In the genomic region with DNA sequence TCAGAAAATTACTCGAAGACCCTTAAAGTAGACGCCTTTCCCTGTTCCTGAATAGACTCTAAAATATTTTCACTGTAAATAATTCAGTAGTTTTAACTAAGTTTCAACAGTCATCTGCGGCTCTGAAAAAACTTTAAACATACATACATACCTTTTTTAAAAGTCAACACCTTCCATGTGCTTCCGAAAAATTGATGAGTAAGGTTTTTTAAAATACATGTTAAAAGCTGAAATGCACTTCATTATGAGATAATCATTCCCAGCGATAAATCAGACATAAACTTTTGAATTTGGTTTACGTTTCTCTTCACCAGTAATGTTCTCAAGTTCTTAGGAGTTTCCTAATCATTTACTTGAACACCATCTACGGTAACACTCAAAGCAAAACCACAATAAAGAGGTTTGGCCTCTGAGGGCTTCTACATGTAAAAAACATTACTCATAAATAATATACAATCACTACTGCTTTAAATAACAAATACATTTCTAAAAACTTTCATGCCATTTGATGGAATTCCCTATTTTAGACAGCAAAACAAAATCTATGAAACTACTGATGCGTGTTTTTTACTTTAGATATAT, we compare ENCODE assay signal across 10 cellular contexts. TPM values are rescaled to one million over a fixed set of nuclear protein-coding genes. Genes with fewer than 3 reads are reported as not detected.
DNase-seq lines count a peak whose midpoint lies in the region; ATAC-seq and TF ChIP-seq lines count a peak whose summit lies in the region.
"Had no signal": no experiment of that assay in that cellular context is flagged by ENCODE, and none has a peak within 500 bp of the region (broad histone marks: within the 10 kb centered on the region; RNA-seq: fewer than 3 reads in every experiment).

No MANE protein-coding gene starts in this region.

- POLR2A ChIA-PET in activated naive CD8-positive, alpha-beta T cell treated with anti-CD3 and anti-CD28 coated beads, Interleukin-2, amount 10 ng/mL, durations not matched to agents 7 days and 5 days (lab: Charles Lee) = no interaction called here

- no peak overlapping the region for H4K8ac ChIP-seq in mesenchymal stem cell (ENCODE audit: low read length)

- peaks cover 11% of the 10 kb centered on the region for H3K4me1 ChIP-seq in mesenchymal stem cell (ENCODE audit: control insufficient read depth, insufficient read depth, low read depth, low read length)

- H2AFZ ChIP-seq in mesenchymal stem cell (ENCODE audit: low read depth, low read length) = no peak overlapping the region

- peak; percentile 25 for ATAC-seq in HG03354 (IDR thresholded peaks at IDR 0.05; ENCODE audit: poor library complexity, severe bottlenecking, unreplicated experiment)
- ATAC-seq in activated naive CD8-positive, alpha-beta T cell treated with anti-CD3 and anti-CD28 coated beads, Interleukin-2, amount 10 ng/mL, durations not matched to agents 7 days and 5 days (ENCODE audit: low read depth) = no peak
- no peak for ATAC-seq in HG03432 (IDR thresholded peaks at IDR 0.05; ENCODE audit: unreplicated experiment)
- no peak for ATAC-seq in GM18861 (IDR thresholded peaks at IDR 0.05; ENCODE audit: unreplicated experiment)
- ATAC-seq in HG02798 (IDR thresholded peaks at IDR 0.05; ENCODE audit: poor library complexity, unreplicated experiment) = no peak
- ATAC-seq: heart right ventricle had no signal

- no peak for TF ChIP-seq CTCF in CD14-positive monocyte (IDR thresholded peaks at IDR 0.05)

- no peak overlapping the region for H3K4me2 ChIP-seq in mesenchymal stem cell (ENCODE audit: low read length, poor library complexity, severe bottlenecking)

- peaks cover 63% of the 10 kb centered on the region for H3K4me1 Mint-ChIP-seq in CD14-positive monocyte
- H3K4me1 Mint-ChIP-seq in activated naive CD8-positive, alpha-beta T cell treated with anti-CD3 and anti-CD28 coated beads, Interleukin-2, amount 10 ng/mL, durations not matched to agents 7 days and 5 days = peaks cover 51% of the 10 kb centered on the region

- no peak overlapping the region for H4K91ac ChIP-seq in mesenchymal stem cell (ENCODE audit: low read length)

- H2AK5ac ChIP-seq in mesenchymal stem cell (ENCODE audit: low read length, severe bottlenecking) = no peak overlapping the region

- H3K9ac ChIP-seq in mesenchymal stem cell (ENCODE audit: low read length) = no peak overlapping the region

- H3K9me3 Mint-ChIP-seq in CD14-positive monocyte = peaks cover 0 to 6% (median 0%) of the 10 kb centered on the region in 7 donors
- peaks cover 1% of the 10 kb centered on the region for H3K9me3 Mint-ChIP-seq in activated naive CD8-positive, alpha-beta T cell treated with anti-CD3 and anti-CD28 coated beads, Interleukin-2, amount 10 ng/mL, durations not matched to agents 7 days and 5 days

- no peak overlapping the region for H3K27ac Mint-ChIP-seq in CD14-positive monocyte
- no peak overlapping the region for H3K27ac Mint-ChIP-seq in activated naive CD8-positive, alpha-beta T cell treated with anti-CD3 and anti-CD28 coated beads, Interleukin-2, amount 10 ng/mL, durations not matched to agents 7 days and 5 days

- DNase-seq in CD14-positive monocyte (ENCODE audit: low spot score) (no peak), mesenchymal stem cell (peak; percentile 36)
- DNase-seq in activated naive CD8-positive, alpha-beta T cell treated with anti-CD3 and anti-CD28 coated beads, Interleukin-2, amount 10 ng/mL, durations not matched to agents 7 days and 5 days = no peak
- DNase-seq in NK-92 treated with Interleukin-12 subunit alpha and Interleukin-12 subunit beta, amount 100 ng/mL, for 24 hours (lab: John Stamatoyannopoulos, UW) = no peak
- DNase-seq: activated CD8-positive, alpha-beta memory T cell treated with anti-CD3 and anti-CD28 coated beads, Interleukin-2, amount 50 U/mL, for 4 hours; heart right ventricle had no signal

- intact Hi-C loops in CD14-positive monocyte (cut with micrococcal nuclease) = loop anchor here (5.0 to 10.0 kb wide), 3 partner anchors 38 to 380 kb away; no protein-coding TSS in a partner anchor

- peaks cover 0 to 3% of the 10 kb centered on the region in 2 experiments for H3K36me3 ChIP-seq in mesenchymal stem cell (ENCODE audit: control insufficient read depth in 1 of 2, insufficient read depth in 2 of 2, low read depth in 1 of 2, low read length in 2 of 2)

- H3K27me3 ChIP-seq in mesenchymal stem cell (ENCODE audit: control insufficient read depth in 1 of 2, insufficient read depth in 1 of 2, low read length in 2 of 2) = no peaks in the 10 kb centered on the region
- H3K27me3 ChIP-seq: heart right ventricle had no signal

- peak overlapping the region in 1 of 2 experiments; percentile 93 for H3K4me3 ChIP-seq in mesenchymal stem cell (ENCODE audit: insufficient read depth in 1 of 2, low read depth in 1 of 2, low read length in 2 of 2)

- H3K36me3 Mint-ChIP-seq in CD14-positive monocyte = peaks cover 32 to 47% of the 10 kb centered on the region in 2 donors
- peaks cover 41% of the 10 kb centered on the region for H3K36me3 Mint-ChIP-seq in activated naive CD8-positive, alpha-beta T cell treated with anti-CD3 and anti-CD28 coated beads, Interleukin-2, amount 10 ng/mL, durations not matched to agents 7 days and 5 days

- no peak overlapping the region for H3K14ac ChIP-seq in mesenchymal stem cell (ENCODE audit: low read length in 2 of 2)

- no peak overlapping the region for H2BK15ac ChIP-seq in mesenchymal stem cell (ENCODE audit: low read depth, poor library complexity, severe bottlenecking)

- no peak overlapping the region for H2BK120ac ChIP-seq in mesenchymal stem cell (ENCODE audit: low read depth, low read length)

- peaks cover 3% of the 10 kb centered on the region for H3K79me1 ChIP-seq in mesenchymal stem cell (replicated peaks; ENCODE audit: low read length, poor library complexity, severe bottlenecking)

- no peak overlapping the region for H3K4ac ChIP-seq in mesenchymal stem cell (ENCODE audit: low read depth in 1 of 2, low read length in 2 of 2)

- peaks cover 0 to 5% (median 4%) of the 10 kb centered on the region in 3 donors for H3K27me3 Mint-ChIP-seq in CD14-positive monocyte (ENCODE audit: low read depth in 3 of 3)
- no peaks in the 10 kb centered on the region for H3K27me3 Mint-ChIP-seq in activated naive CD8-positive, alpha-beta T cell treated with anti-CD3 and anti-CD28 coated beads, Interleukin-2, amount 10 ng/mL, durations not matched to agents 7 days and 5 days

- no peak overlapping the region for H3K23ac ChIP-seq in mesenchymal stem cell (ENCODE audit: low read length in 2 of 2)

- H2BK5ac ChIP-seq in mesenchymal stem cell (ENCODE audit: low read depth, low read length, poor library complexity, severe bottlenecking) = no peak overlapping the region

- H2BK12ac ChIP-seq in mesenchymal stem cell (ENCODE audit: low read length in 2 of 2) = no peak overlapping the region

- peak overlapping the region; percentile 100 for H3K4me3 Mint-ChIP-seq in CD14-positive monocyte
- peak overlapping the region; percentile 93 for H3K4me3 Mint-ChIP-seq in activated naive CD8-positive, alpha-beta T cell treated with anti-CD3 and anti-CD28 coated beads, Interleukin-2, amount 10 ng/mL, durations not matched to agents 7 days and 5 days

- no peaks in the 10 kb centered on the region for H3K9me3 ChIP-seq in mesenchymal stem cell (ENCODE audit: control insufficient read depth, low read length)
- H3K9me3 ChIP-seq: heart right ventricle had no signal

- H3K18ac ChIP-seq in mesenchymal stem cell (ENCODE audit: low read depth in 1 of 2, low read length in 2 of 2) = no peak overlapping the region

- no peak overlapping the region for H3K27ac ChIP-seq in mesenchymal stem cell (ENCODE audit: low read length, poor library complexity, severe bottlenecking)

- WGBS in mesenchymal stem cell = 74% methylated on average over 7 of the region's 8 CpGs

RNA-seq across cellular contexts. Expression of gene RYBP, which starts 1.7 kb away (rescaled TPM):
- 1 to 10 TPM; 1.2 to 2.2 TPM for polyA plus RNA-seq in CD14-positive monocyte
- total RNA-seq in activated naive CD8-positive, alpha-beta T cell treated with anti-CD3 and anti-CD28 coated beads, Interleukin-2, amount 10 ng/mL, durations not matched to agents 7 days and 5 days = 10 to 100 TPM; 11.6 TPM
- polyA plus RNA-seq in mesenchymal stem cell (2013, experiment 1 of 2) = 15.9 TPM
- 16.1 TPM for polyA plus RNA-seq in mesenchymal stem cell (2013, experiment 2 of 2)
